In genomic region chr1:86774305-86775304, GRCh38 we compare ENCODE assay signal across 1 cellular context.
TF ChIP-seq lines count a peak whose summit lies in the region.

No MANE protein-coding gene starts in this region.

TF ChIP-seq in HEK293, 187 proteins besides CTCF, POLR2A, EP300 and RAD21 (continued from another document and continues in another):
- TF ChIP-seq TSHZ1 (tag by site-specific recombination; IDR thresholded peaks at IDR 0.05; ENCODE audit: borderline replicate concordance) (peak; percentile 100), REPIN1 (tag by site-specific recombination; IDR thresholded peaks at IDR 0.05; ENCODE audit: low read depth) (peak; percentile 82; the same call in 1 of the 2 replicates), SP2 (tag by site-specific recombination; IDR thresholded peaks at IDR 0.05) (peak; percentile 55; the same call in 1 of the 2 replicates), ZNF555 (tag by site-specific recombination; conservative IDR thresholded peaks at IDR 0.05) (no peak), ZNF529 (tag by site-specific recombination; IDR thresholded peaks at IDR 0.05; ENCODE audit: insufficient replicate concordance) (peak; percentile 53), ZNF792 (tag by site-specific recombination; IDR thresholded peaks at IDR 0.05) (peak; percentile 94), ZNF394 (tag by site-specific recombination; IDR thresholded peaks at IDR 0.05; ENCODE audit: borderline replicate concordance) (peak; percentile 85; the same call in 1 of the 2 replicates), YY2 (tag by site-specific recombination; IDR thresholded peaks at IDR 0.05) (no peak), SETDB1 (IDR thresholded peaks at IDR 0.05; ENCODE audit: insufficient read length, low read length) (no peak), KLF7 (tag by site-specific recombination; IDR thresholded peaks at IDR 0.05; ENCODE audit: borderline replicate concordance) (peak; percentile 74; the same call in 1 of the 2 replicates), ZNF76 (tag by site-specific recombination; IDR thresholded peaks at IDR 0.05; ENCODE audit: borderline replicate concordance, low read depth) (peak; percentile 64), ZNF707 (tag by site-specific recombination; IDR thresholded peaks at IDR 0.05) (no peak), ZBTB17 (tag by site-specific recombination; IDR thresholded peaks at IDR 0.05) (peak; percentile 80), ZNF324 (tag by site-specific recombination; IDR thresholded peaks at IDR 0.05) (peak; percentile 96), INSM2 (tag by site-specific recombination; IDR thresholded peaks at IDR 0.05) (peak; percentile 100), KLF1 (tag by site-specific recombination; IDR thresholded peaks at IDR 0.05) (peak; percentile 92), ZSCAN5A (tag by site-specific recombination; IDR thresholded peaks at IDR 0.05) (peak; percentile 76; the same call in 1 of the 2 replicates), ZNF571 (tag by site-specific recombination; IDR thresholded peaks at IDR 0.05) (no peak), ZNF433 (tag by site-specific recombination; IDR thresholded peaks at IDR 0.05; ENCODE audit: low read depth) (no peak), GLI4 (tag by site-specific recombination; IDR thresholded peaks at IDR 0.05) (no peak), ZNF473 (tag by site-specific recombination; IDR thresholded peaks at IDR 0.05) (no peak), ZNF302 (tag by site-specific recombination; IDR thresholded peaks at IDR 0.05; ENCODE audit: low read depth) (0 out of 2 replicates have a peak, but pooled peaks have one; percentile 9), ZNF18 (tag by site-specific recombination; IDR thresholded peaks at IDR 0.05) (peak; percentile 94), ZNF677 (tag by site-specific recombination; IDR thresholded peaks at IDR 0.05) (no peak), FEZF1 (tag by site-specific recombination; IDR thresholded peaks at IDR 0.05) (peak; percentile 100), ZNF350 (tag by site-specific recombination; IDR thresholded peaks at IDR 0.05) (no peak), WT1 (tag by site-specific recombination; IDR thresholded peaks at IDR 0.05) (peak; percentile 99), ZNF184 (tag by site-specific recombination; IDR thresholded peaks at IDR 0.05) (peak; percentile 94), ZIC2 (tag by site-specific recombination; IDR thresholded peaks at IDR 0.05) (peak; percentile 31; the same call in 1 of the 2 replicates), SCRT2 (tag by site-specific recombination; IDR thresholded peaks at IDR 0.05) (peak; percentile 91), ZNF639 (tag by site-specific recombination; IDR thresholded peaks at IDR 0.05) (peak; percentile 100), ZNF23 (tag by site-specific recombination; IDR thresholded peaks at IDR 0.05; ENCODE audit: borderline replicate concordance) (no peak), ZSCAN18 (tag by site-specific recombination; IDR thresholded peaks at IDR 0.05) (no peak), ZNF645 (tag by site-specific recombination; IDR thresholded peaks at IDR 0.05) (peak; percentile 84; the same call in 1 of the 2 replicates), YY1 (tag by site-specific recombination; IDR thresholded peaks at IDR 0.05) (peak; percentile 62; the same call in 1 of the 2 replicates), ZFP37 (tag by site-specific recombination; IDR thresholded peaks at IDR 0.05) (0 out of 2 replicates have a peak, but pooled peaks have one; percentile 71), ZNF211 (tag by site-specific recombination; IDR thresholded peaks at IDR 0.05; ENCODE audit: low read depth) (no peak), ZBTB20 (tag by site-specific recombination; IDR thresholded peaks at IDR 0.05) (0 out of 2 replicates have a peak, but pooled peaks have one; percentile 25), ZNF560 (tag by site-specific recombination; IDR thresholded peaks at IDR 0.05; ENCODE audit: borderline replicate concordance) (no peak), ZSCAN4 (tag by site-specific recombination; IDR thresholded peaks at IDR 0.05) (peak; percentile 65; the same call in 1 of the 2 replicates), ZNF10 (tag by site-specific recombination; IDR thresholded peaks at IDR 0.05) (peak; percentile 94), ZBTB49 (tag by site-specific recombination; IDR thresholded peaks at IDR 0.05; ENCODE audit: low read depth) (peak; percentile 77; the same call in 1 of the 2 replicates), ZNF776 (tag by site-specific recombination; IDR thresholded peaks at IDR 0.05; ENCODE audit: borderline replicate concordance) (no peak; the same call in 1 of the 2 replicates), ZNF791 (tag by site-specific recombination; IDR thresholded peaks at IDR 0.05) (no peak)
